Comparison of ENCODE assay signal across 18 cellular contexts in genomic region chr4:182885738-182886077, GRCh38. TPM values are rescaled to one million over a fixed set of nuclear protein-coding genes. Genes with fewer than 3 reads are reported as not detected.
DNase-seq lines count a peak whose midpoint lies in the region; ATAC-seq and TF ChIP-seq lines count a peak whose summit lies in the region.
"Had no signal": no experiment of that assay in that cellular context is flagged by ENCODE, and none has a peak within 500 bp of the region (broad histone marks: within the 10 kb centered on the region; RNA-seq: fewer than 3 reads in every experiment).

No MANE protein-coding gene starts in this region.

- H3K4me1 ChIP-seq in tibial artery = peaks cover 0 to 7% (median 0%) of the 10 kb centered on the region in 4 donors

- intact Hi-C loops in tibial artery (cut with DNase I; ENCODE audit: low total_unique reads) = no loop called here

- TF ChIP-seq CTCF in astrocyte of the spinal cord (IDR thresholded peaks at IDR 0.05; ENCODE audit: low read depth, low read length) (no peak), omental fat pad (IDR thresholded peaks at IDR 0.05) (no peak), tibial artery (IDR thresholded peaks at IDR 0.05) (no peak)

- peak; percentile 36 for DNase-seq in COLO829 (ENCODE audit: low spot score)
- peak; percentile 37 for DNase-seq in astrocyte of the spinal cord (ENCODE audit: low read depth, low spot score)
- peak; percentile 75 for DNase-seq in fibroblast of peridontal ligament (ENCODE audit: extremely low read depth)
- DNase-seq in omental fat pad (ENCODE audit: low spot score) = no peak
- no peak for DNase-seq in tibial artery
- DNase-seq: CD4-positive, CD25-positive, alpha-beta regulatory T cell; EL; H9; KBM-7; MV-4-11; NCI-H1417; NCI-H187 treated with DMSO at 0.1 percent for 48 hours; NCI-H2171; NCI-H510A; NCI-H82; PC-9 had no signal

- ATAC-seq in omental fat pad (ENCODE audit: low FRiP score) (peak; percentile 47), HG02870 (IDR thresholded peaks at IDR 0.05; ENCODE audit: unreplicated experiment) (no peak), HG03439 (IDR thresholded peaks at IDR 0.05; ENCODE audit: unreplicated experiment) (no peak)

- H3K4me3 ChIP-seq in astrocyte of the spinal cord (ENCODE audit: low read depth, low read length) (no peak overlapping the region), tibial artery (no peak overlapping the region)
- H3K4me3 ChIP-seq: PC-9 had no signal

- peaks cover 59 to 75% (median 62%) of the 10 kb centered on the region in 3 donors for H3K36me3 ChIP-seq in tibial artery

- peaks cover 0 to 8% (median 0%) of the 10 kb centered on the region in 3 donors for H3K9me3 ChIP-seq in tibial artery

- H3K27me3 ChIP-seq in tibial artery = no peaks in the 10 kb centered on the region

- in situ Hi-C loops in astrocyte of the spinal cord (cut with HindIII; ENCODE audit: low sequenced_read_pairs) = no loop called here

- no peak overlapping the region for H3K27ac ChIP-seq in tibial artery
- H3K27ac ChIP-seq: PC-9 had no signal

RNA-seq across cellular contexts. Expression of gene DCTD, which starts 31.5 kb away (rescaled TPM):
- total RNA-seq in omental fat pad = 10 to 100 TPM; 43.3 to 79.0 (median 53.1) TPM

Comparison
In these comparisons a context has a peak if more than half of its experiments do, and no peak if none do; other contexts are left out.
1. DNase-seq: peak in COLO829 (single experiment), astrocyte of the spinal cord (single experiment) and fibroblast of peridontal ligament (single experiment); none in omental fat pad (single experiment) and tibial artery (0 of 2).